8 cellular contexts compared by ENCODE assay signal in genomic region chr13:79936368-79937136, GRCh38.
DNase-seq lines count a peak whose midpoint lies in the region; ATAC-seq lines count a peak whose summit lies in the region.

No MANE protein-coding gene starts in this region.

- ATAC-seq in Right ventricle myocardium inferior (peak; percentile 78), aorta (ENCODE audit: low FRiP score) (peak; percentile 91)

- H3K36me3 ChIP-seq in esophagus (ENCODE audit: control insufficient read depth in 2 of 2, insufficient read depth in 2 of 2, low read length in 1 of 2) (no peaks in the 10 kb centered on the region), aorta (ENCODE audit: control insufficient read depth in 1 of 2, insufficient read depth in 2 of 2, low read length in 1 of 2) (no peaks in the 10 kb centered on the region)

- DNase-seq in Right ventricle myocardium inferior (ENCODE audit: missing footprints) = no peak
- DNase-seq in cardiac septum (ENCODE audit: low spot score) = no peak
- peak; percentile 93 for DNase-seq in midbrain (lab: John Stamatoyannopoulos, UW)
- DNase-seq in aorta = peak; percentile 39 to 52
- no peak for DNase-seq in stimulated activated CD4-positive, alpha-beta T cell treated with anti-CD3 and anti-CD28 coated beads, Interleukin-2, amount 100 ng/mL, for 48 hours
- DNase-seq in NCI-H1105 treated with DMSO at 0.1 percent for 48 hours (lab: John Stamatoyannopoulos, UW) = no peak
- no peak for DNase-seq in activated CD8-positive, alpha-beta memory T cell treated with anti-CD3 and anti-CD28 coated beads, Interleukin-2, amount 50 U/mL, for 4 hours

- intact Hi-C loops in Right ventricle myocardium inferior (cut with DNase I) (no loop called here), cardiac septum (cut with DNase I) (no loop called here), aorta (cut with DNase I) (loop anchor here (5.0 to 10.0 kb wide), 7 partner anchors 111 to 532 kb away; partner anchors contain the start of genes RBM26 (in 1 of the 2) and SPRY2 (in 1 of the 2))

- H3K9me3 ChIP-seq in esophagus (ENCODE audit: control insufficient read depth in 2 of 2, insufficient read depth in 1 of 2, low read depth in 1 of 2, low read length in 1 of 2) = no peaks in the 10 kb centered on the region
- H3K9me3 ChIP-seq in aorta (ENCODE audit: control insufficient read depth, low read length) = no peaks in the 10 kb centered on the region

- 51 to 56% methylated on average over 12 of the region's 12 CpGs for WGBS in esophagus, 2 donors
- 5 to 6% methylated on average over 12 of the region's 12 CpGs for WGBS in aorta, 2 donors

- H3K4me1 ChIP-seq in esophagus (ENCODE audit: control insufficient read depth in 2 of 2, insufficient read depth in 2 of 2, low read length in 1 of 2) = no peaks in the 10 kb centered on the region
- H3K4me1 ChIP-seq in aorta (ENCODE audit: control insufficient read depth in 1 of 2, insufficient read depth in 2 of 2, low read length in 2 of 2) = peaks cover 2 to 3% of the 10 kb centered on the region in 2 donors

- peak overlapping the region; percentile 34 to 65 for H3K27ac ChIP-seq in esophagus (ENCODE audit: low read depth in 2 of 2, low read length in 1 of 2)
- H3K27ac ChIP-seq in aorta (ENCODE audit: low read depth in 1 of 2, low read length in 2 of 2) = peak overlapping the region; percentile 98 to 99

- no peak overlapping the region for H3K4me3 ChIP-seq in esophagus (ENCODE audit: low read depth in 1 of 2, low read length in 2 of 2)
- H3K4me3 ChIP-seq in aorta (ENCODE audit: low read length in 2 of 2) = no peak overlapping the region

- H3K27me3 ChIP-seq in esophagus (ENCODE audit: control insufficient read depth in 1 of 2, insufficient read depth in 2 of 2, low read length in 2 of 2) = no peaks in the 10 kb centered on the region
- H3K27me3 ChIP-seq in aorta (ENCODE audit: control insufficient read depth in 1 of 2, insufficient read depth in 2 of 2, low read length in 1 of 2) = no peaks in the 10 kb centered on the region

Comparison
In these comparisons a context has a peak if more than half of its experiments do, and no peak if none do; other contexts are left out.
1. DNase-seq: peak in midbrain (single experiment) and aorta (2 of 2); none in Right ventricle myocardium inferior (single experiment), cardiac septum (single experiment), stimulated activated CD4-positive, alpha-beta T cell treated with anti-CD3 and anti-CD28 coated beads, Interleukin-2, amount 100 ng/mL, for 48 hours (0 of 2), NCI-H1105 treated with DMSO at 0.1 percent for 48 hours (single experiment) and activated CD8-positive, alpha-beta memory T cell treated with anti-CD3 and anti-CD28 coated beads, Interleukin-2, amount 50 U/mL, for 4 hours (single experiment).
2. intact Hi-C loops: an anchor here in aorta (5.0 to 10.0 kb wide); none called in Right ventricle myocardium inferior and cardiac septum.